In genomic region chr4:132276185-132276584, GRCh38 we compare ENCODE assay signal across 31 cellular contexts.
"Had no signal": no experiment of that assay in that cellular context is flagged by ENCODE, and none has a peak within 500 bp of the region (broad histone marks: within the 10 kb centered on the region; RNA-seq: fewer than 3 reads in every experiment).

No MANE protein-coding gene starts in this region.

- H3K4me1 Mint-ChIP-seq: activated naive CD8-positive, alpha-beta T cell treated with anti-CD3 and anti-CD28 coated beads, Interleukin-2, amount 50 U/mL, for 24 hours; endodermal cell; immature natural killer cell; memory B cell; natural killer cell; neural progenitor cell; stimulated activated memory B cell treated with anti-CD40 and anti-IgM and Interleukin-4, amounts not matched to agents 10 μg/mL and 1 μg/mL and 100 μg/mL, for 72 hours had no signal

- H3K36me3 ChIP-seq: neural progenitor cell, right atrium auricular region, stomach, thyroid gland had no signal

- H3K4me2 ChIP-seq: neural progenitor cell, smooth muscle cell had no signal

- H3K27me3 Mint-ChIP-seq: activated naive CD8-positive, alpha-beta T cell treated with anti-CD3 and anti-CD28 coated beads, Interleukin-2, amount 50 U/mL, for 24 hours; memory B cell; stimulated activated memory B cell treated with anti-CD40 and anti-IgM and Interleukin-4, amounts not matched to agents 10 μg/mL and 1 μg/mL and 100 μg/mL, for 72 hours had no signal

- DNase-seq: activated CD4-positive, alpha-beta T cell treated with anti-CD3 and anti-CD28 coated beads for 4 hours; activated CD4-positive, alpha-beta T cell treated with anti-CD3 and anti-CD28 coated beads, Interleukin-2, amount 50 U/mL, for 48 hours; activated CD8-positive, alpha-beta memory T cell treated with anti-CD3 and anti-CD28 coated beads, Interleukin-2, amount 50 U/mL, for 4 hours; activated effector memory CD4-positive, alpha-beta T cell treated with anti-CD3 and anti-CD28 coated beads, Interleukin-2, amount 50 U/mL, for 16 hours; activated naive CD4-positive, alpha-beta T cell treated with anti-CD3 and anti-CD28 coated beads, Interleukin-2, amount 50 U/mL, for 16 hours; activated naive CD8-positive, alpha-beta T cell treated with anti-CD3 and anti-CD28 coated beads, Interleukin-2, amount 50 U/mL, for 24 hours; activated T-cell treated with anti-CD3 and anti-CD28 coated beads, Interleukin-2, amount 50 U/mL, for 1 hour; amygdala; central memory CD4-positive, alpha-beta T cell; endodermal cell; foreskin fibroblast; head of caudate nucleus; hypothalamus; immature natural killer cell; natural killer cell; occipital lobe; stimulated activated CD4-positive, alpha-beta T cell treated with anti-CD3 and anti-CD28 coated beads, Interleukin-1b, Interleukin-23, amount 100 ng/mL, for 48 hours; stimulated activated CD4-positive, alpha-beta T cell treated with anti-CD3 and anti-CD28 coated beads, Interleukin-4, amount 100 ng/mL, for 4 hours; stimulated activated CD8-positive, alpha-beta memory T cell treated with anti-CD3 and anti-CD28 coated beads, Interleukin-4, amount 100 ng/mL, for 48 hours; stomach; thyroid gland had no signal

- ATAC-seq: activated naive CD8-positive, alpha-beta T cell treated with anti-CD3 and anti-CD28 coated beads, Interleukin-2, amount 50 U/mL, for 24 hours; esophagus mucosa; natural killer cell; stimulated activated memory B cell treated with anti-CD40 and anti-IgM and Interleukin-4, amounts not matched to agents 10 μg/mL and 1 μg/mL and 100 μg/mL, for 72 hours had no signal

- H3K79me2 ChIP-seq: parathyroid adenoma had no signal

- H2AFZ ChIP-seq: neural progenitor cell, parathyroid adenoma had no signal

- H3K4me3 ChIP-seq: neural progenitor cell, right atrium auricular region, smooth muscle cell, stomach, thyroid gland had no signal

- FAIRE-seq: TTC549 had no signal

- H3K9me3 ChIP-seq: right atrium auricular region, stomach, thyroid gland had no signal

- H3K27me3 ChIP-seq: neural progenitor cell, right atrium auricular region, stomach, thyroid gland had no signal

- H3K36me3 Mint-ChIP-seq: immature natural killer cell; memory B cell; natural killer cell; neural progenitor cell; stimulated activated memory B cell treated with anti-CD40 and anti-IgM and Interleukin-4, amounts not matched to agents 10 μg/mL and 1 μg/mL and 100 μg/mL, for 72 hours had no signal

- H3K9me3 Mint-ChIP-seq: activated T-helper 1 cell treated with anti-CD3 and anti-CD28 coated beads, Interleukin-12 subunit alpha, Interleukin-12 subunit beta, Interleukin-2, Interleukin-4 antibody, amounts not matched to agents 30 ng/mL and 10 ng/mL and 1 ng/mL, durations not matched to agents 14 hours and 24 hours and 36 hours; endodermal cell; neural progenitor cell had no signal

- H3K4me3 Mint-ChIP-seq: activated naive CD8-positive, alpha-beta T cell treated with anti-CD3 and anti-CD28 coated beads, Interleukin-2, amount 50 U/mL, for 24 hours; activated T-helper 1 cell treated with anti-CD3 and anti-CD28 coated beads, Interleukin-12 subunit alpha, Interleukin-12 subunit beta, Interleukin-2, Interleukin-4 antibody, amounts not matched to agents 30 ng/mL and 10 ng/mL and 1 ng/mL, durations not matched to agents 14 hours and 24 hours and 36 hours; endodermal cell; immature natural killer cell; memory B cell; natural killer cell; neural progenitor cell; stimulated activated memory B cell treated with anti-CD40 and anti-IgM and Interleukin-4, amounts not matched to agents 10 μg/mL and 1 μg/mL and 100 μg/mL, for 72 hours had no signal

- H3K9ac ChIP-seq: neural progenitor cell, parathyroid adenoma had no signal

- H3K4me1 ChIP-seq: neural progenitor cell, parathyroid adenoma, right atrium auricular region, stomach, thyroid gland had no signal

- H3K27ac ChIP-seq: neural progenitor cell, parathyroid adenoma, right atrium auricular region, stomach, thyroid gland, VCaP had no signal

- H3K27ac Mint-ChIP-seq: activated naive CD8-positive, alpha-beta T cell treated with anti-CD3 and anti-CD28 coated beads, Interleukin-2, amount 50 U/mL, for 24 hours; activated T-helper 1 cell treated with anti-CD3 and anti-CD28 coated beads, Interleukin-12 subunit alpha, Interleukin-12 subunit beta, Interleukin-2, Interleukin-4 antibody, amounts not matched to agents 30 ng/mL and 10 ng/mL and 1 ng/mL, durations not matched to agents 14 hours and 24 hours and 36 hours; endodermal cell; immature natural killer cell; memory B cell; natural killer cell; neural progenitor cell; stimulated activated memory B cell treated with anti-CD40 and anti-IgM and Interleukin-4, amounts not matched to agents 10 μg/mL and 1 μg/mL and 100 μg/mL, for 72 hours had no signal
